In the genomic region with DNA sequence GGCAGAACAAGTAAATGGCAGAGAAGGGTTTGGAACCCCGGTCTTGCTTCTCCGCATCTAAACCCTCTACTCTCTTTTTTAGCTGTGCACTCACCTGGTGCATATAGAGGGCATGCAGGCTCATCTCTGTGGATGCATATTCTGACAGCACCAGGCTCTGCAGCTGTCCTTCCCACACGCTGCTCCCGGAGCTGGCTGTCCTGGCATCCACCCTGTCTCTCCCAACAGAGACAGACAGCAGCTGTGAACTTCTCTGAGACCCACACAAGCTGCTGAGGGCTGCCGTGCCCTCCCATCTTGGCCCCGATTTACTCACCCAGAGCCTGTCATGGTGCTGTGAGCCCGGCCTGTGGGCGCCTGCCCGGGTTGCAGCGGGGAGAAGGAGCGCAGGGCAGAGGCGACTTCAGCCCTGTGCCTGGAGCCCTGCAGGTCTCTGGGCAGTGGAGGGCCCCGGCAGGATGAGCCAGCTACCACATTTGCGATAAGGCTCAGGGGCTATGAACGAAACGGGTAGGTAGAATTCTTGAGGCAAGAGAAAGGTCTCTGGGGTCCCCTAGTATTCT, we compare ENCODE assay signal across 27 cellular contexts.
"Had no signal": no experiment of that assay in that cellular context is flagged by ENCODE, and none has a peak within 500 bp of the region (broad histone marks: within the 10 kb centered on the region; RNA-seq: fewer than 3 reads in every experiment).

No MANE protein-coding gene starts in this region.

- H3K9me3 ChIP-seq: ascending aorta, esophagus muscularis mucosa, heart right ventricle, tibial artery, upper lobe of right lung had no signal

- DNase-seq: activated CD4-positive, alpha-beta T cell treated with anti-CD3 and anti-CD28 coated beads for 36 hours; activated CD4-positive, alpha-beta T cell treated with anti-CD3 and anti-CD28 coated beads, Interleukin-2, amount 50 U/mL, for 4 hours; activated CD4-positive, CD25-positive, alpha-beta regulatory T cell; activated effector memory CD4-positive, alpha-beta T cell treated with anti-CD3 and anti-CD28 coated beads, Interleukin-2, amount 50 U/mL, for 16 hours; activated naive CD4-positive, alpha-beta T cell treated with anti-CD3 and anti-CD28 coated beads, Interleukin-2, amount 10 ng/mL, durations not matched to agents 7 days and 5 days; activated naive CD8-positive, alpha-beta T cell treated with anti-CD3 and anti-CD28 coated beads, Interleukin-2, amount 10 ng/mL, durations not matched to agents 7 days and 5 days; activated T-cell treated with anti-CD3 and anti-CD28 coated beads for 4 hours; brain microvascular endothelial cell; endodermal cell; foreskin keratinocyte; heart right ventricle; naive thymus-derived CD8-positive, alpha-beta T cell; small intestine; stimulated activated CD4-positive, alpha-beta T cell treated with anti-CD3 and anti-CD28 coated beads, Interleukin-1b, Interleukin-23, amount 100 ng/mL, for 48 hours; stimulated activated CD4-positive, alpha-beta T cell treated with anti-CD3 and anti-CD28 coated beads, Interleukin-4, amount 100 ng/mL, for 4 hours; stimulated activated CD8-positive, alpha-beta memory T cell treated with anti-CD3 and anti-CD28 coated beads, Interleukin-4, amount 100 ng/mL, for 48 hours; stimulated activated naive CD8-positive, alpha-beta T cell treated with anti-CD3 and anti-CD28 coated beads, Interleukin-15, amount 100 ng/mL, for 72 hours; T-helper 1 cell; tibial artery; upper lobe of right lung had no signal

- FAIRE-seq: small intestine had no signal

- H3K27ac ChIP-seq: ascending aorta, brain microvascular endothelial cell, esophagus muscularis mucosa, foreskin keratinocyte, heart right ventricle, tibial artery, upper lobe of right lung had no signal

- H3K4me3 ChIP-seq: ascending aorta, esophagus muscularis mucosa, heart right ventricle, tibial artery, upper lobe of right lung had no signal

- H3K27me3 Mint-ChIP-seq: activated CD4-positive, alpha-beta T cell treated with anti-CD3 and anti-CD28 coated beads for 36 hours; activated naive CD4-positive, alpha-beta T cell treated with anti-CD3 and anti-CD28 coated beads, Interleukin-2, amount 10 ng/mL, durations not matched to agents 7 days and 5 days; activated naive CD8-positive, alpha-beta T cell treated with anti-CD3 and anti-CD28 coated beads, Interleukin-2, amount 10 ng/mL, durations not matched to agents 7 days and 5 days; naive thymus-derived CD8-positive, alpha-beta T cell; stimulated activated memory B cell treated with anti-CD40 and anti-IgM and Interleukin-4, amounts not matched to agents 10 μg/mL and 1 μg/mL and 100 μg/mL, for 72 hours; stimulated activated naive CD8-positive, alpha-beta T cell treated with anti-CD3 and anti-CD28 coated beads, Interleukin-15, amount 100 ng/mL, for 72 hours had no signal

- H3K4me3 Mint-ChIP-seq: activated CD4-positive, alpha-beta T cell treated with anti-CD3 and anti-CD28 coated beads for 36 hours; activated naive CD4-positive, alpha-beta T cell treated with anti-CD3 and anti-CD28 coated beads, Interleukin-2, amount 10 ng/mL, durations not matched to agents 7 days and 5 days; activated naive CD8-positive, alpha-beta T cell treated with anti-CD3 and anti-CD28 coated beads, Interleukin-2, amount 10 ng/mL, durations not matched to agents 7 days and 5 days; activated T-helper 1 cell treated with anti-CD3 and anti-CD28 coated beads, Interleukin-12 subunit alpha, Interleukin-12 subunit beta, Interleukin-2, Interleukin-4 antibody, amounts not matched to agents 30 ng/mL and 10 ng/mL and 1 ng/mL, durations not matched to agents 14 hours and 24 hours and 36 hours; endodermal cell; mesothelial cell of epicardium; naive thymus-derived CD8-positive, alpha-beta T cell; neural crest cell; stimulated activated memory B cell treated with anti-CD40 and anti-IgM and Interleukin-4, amounts not matched to agents 10 μg/mL and 1 μg/mL and 100 μg/mL, for 72 hours; stimulated activated naive CD8-positive, alpha-beta T cell treated with anti-CD3 and anti-CD28 coated beads, Interleukin-15, amount 100 ng/mL, for 72 hours had no signal

- H3K9me3 Mint-ChIP-seq: activated naive CD4-positive, alpha-beta T cell treated with anti-CD3 and anti-CD28 coated beads, Interleukin-2, amount 10 ng/mL, durations not matched to agents 7 days and 5 days; activated naive CD8-positive, alpha-beta T cell treated with anti-CD3 and anti-CD28 coated beads, Interleukin-2, amount 10 ng/mL, durations not matched to agents 7 days and 5 days; activated T-helper 1 cell treated with anti-CD3 and anti-CD28 coated beads, Interleukin-12 subunit alpha, Interleukin-12 subunit beta, Interleukin-2, Interleukin-4 antibody, amounts not matched to agents 30 ng/mL and 10 ng/mL and 1 ng/mL, durations not matched to agents 14 hours and 24 hours and 36 hours; endodermal cell; mesothelial cell of epicardium; naive thymus-derived CD8-positive, alpha-beta T cell; neural crest cell; stimulated activated memory B cell treated with anti-CD40 and anti-IgM and Interleukin-4, amounts not matched to agents 10 μg/mL and 1 μg/mL and 100 μg/mL, for 72 hours; stimulated activated naive CD8-positive, alpha-beta T cell treated with anti-CD3 and anti-CD28 coated beads, Interleukin-15, amount 100 ng/mL, for 72 hours had no signal

- H3K27ac Mint-ChIP-seq: activated CD4-positive, alpha-beta T cell treated with anti-CD3 and anti-CD28 coated beads for 36 hours; activated naive CD4-positive, alpha-beta T cell treated with anti-CD3 and anti-CD28 coated beads, Interleukin-2, amount 10 ng/mL, durations not matched to agents 7 days and 5 days; activated naive CD8-positive, alpha-beta T cell treated with anti-CD3 and anti-CD28 coated beads, Interleukin-2, amount 10 ng/mL, durations not matched to agents 7 days and 5 days; activated T-helper 1 cell treated with anti-CD3 and anti-CD28 coated beads, Interleukin-12 subunit alpha, Interleukin-12 subunit beta, Interleukin-2, Interleukin-4 antibody, amounts not matched to agents 30 ng/mL and 10 ng/mL and 1 ng/mL, durations not matched to agents 14 hours and 24 hours and 36 hours; endodermal cell; mesothelial cell of epicardium had no signal

- ATAC-seq: activated CD4-positive, alpha-beta T cell treated with anti-CD3 and anti-CD28 coated beads for 36 hours; foreskin keratinocyte; heart right ventricle; naive thymus-derived CD8-positive, alpha-beta T cell; sciatic nerve; stimulated activated memory B cell treated with anti-CD40 and anti-IgM and Interleukin-4, amounts not matched to agents 10 μg/mL and 1 μg/mL and 100 μg/mL, for 72 hours; stimulated activated naive CD8-positive, alpha-beta T cell treated with anti-CD3 and anti-CD28 coated beads, Interleukin-15, amount 100 ng/mL, for 72 hours; upper lobe of right lung had no signal

- H3K27me3 ChIP-seq: ascending aorta, brain microvascular endothelial cell, esophagus muscularis mucosa, foreskin keratinocyte, heart right ventricle, tibial artery, upper lobe of right lung had no signal
